In genomic region chr20:31922588-31922987, GRCh38 we compare ENCODE assay signal across 2 cellular contexts.
TF ChIP-seq lines count a peak whose summit lies in the region.

No MANE protein-coding gene starts in this region.

TF ChIP-seq in GM12878, 131 proteins besides CTCF, POLR2A, EP300 and RAD21:
- TF ChIP-seq CREM (IDR thresholded peaks at IDR 0.05; ENCODE audit: low read depth) = no peak
- TF ChIP-seq SMARCA5 (IDR thresholded peaks at IDR 0.05) = peak; percentile 28; the same call in 1 of the 2 replicates

TF ChIP-seq in H1, 55 proteins besides CTCF, POLR2A, EP300 and RAD21:
- TF ChIP-seq SIX5 (IDR thresholded peaks at IDR 0.05; ENCODE audit: low read depth, low read length) (no peak), E2F6 (IDR thresholded peaks at IDR 0.05) (no peak), KDM5A (IDR thresholded peaks at IDR 0.05; ENCODE audit: low read length) (no peak), TCF12 (IDR thresholded peaks at IDR 0.05; ENCODE audit: low read depth, low read length) (no peak), RBBP5 (IDR thresholded peaks at IDR 0.05; ENCODE audit: borderline replicate concordance, low read depth, low read length) (no peak), POLR2AphosphoS5 (IDR thresholded peaks at IDR 0.05; ENCODE audit: low read depth, low read length) (no peak), SP4 (IDR thresholded peaks at IDR 0.05; ENCODE audit: low read length) (no peak), CBX8 (IDR thresholded peaks at IDR 0.05; ENCODE audit: borderline replicate concordance, low read depth, low read length) (no peak), BACH1 (IDR thresholded peaks at IDR 0.05; ENCODE audit: low read length) (no peak), NANOG (IDR thresholded peaks at IDR 0.05; ENCODE audit: insufficient read depth, low read depth, low read length, poor library complexity, severe bottlenecking) (no peak), YY1 (IDR thresholded peaks at IDR 0.05; ENCODE audit: low read depth, low read length) (no peak), SP2 (IDR thresholded peaks at IDR 0.05; ENCODE audit: low read length) (no peak), TAF7 (optimal IDR thresholded peaks at IDR 0.05; ENCODE audit: borderline replicate concordance, low read depth, low read length) (no peak), SUZ12 (IDR thresholded peaks at IDR 0.05; ENCODE audit: low read length) (no peak), CREB1 (IDR thresholded peaks at IDR 0.05) (no peak), RFX5 (IDR thresholded peaks at IDR 0.05; ENCODE audit: borderline replicate concordance, low read depth, low read length) (no peak), KDM1A (IDR thresholded peaks at IDR 0.05; ENCODE audit: borderline replicate concordance, low read length) (no peak; the same call in 1 of the 2 replicates), CTBP2 (IDR thresholded peaks at IDR 0.05; ENCODE audit: borderline replicate concordance, insufficient read depth, insufficient read length, low read length) (no peak)
TF ChIP-seq in H1: peak in this region for 0.
